In genomic region chr3:30893678-30894325, GRCh38 we compare ENCODE assay signal across 11 cellular contexts. TPM values are rescaled to one million over a fixed set of nuclear protein-coding genes. Genes with fewer than 3 reads are reported as not detected.
DNase-seq lines count a peak whose midpoint lies in the region; ATAC-seq, FAIRE-seq and TF ChIP-seq lines count a peak whose summit lies in the region.
"Had no signal": no experiment of that assay in that cellular context is flagged by ENCODE, and none has a peak within 500 bp of the region (broad histone marks: within the 10 kb centered on the region; RNA-seq: fewer than 3 reads in every experiment).

No MANE protein-coding gene starts in this region.

- H3K27ac Mint-ChIP-seq in stimulated activated naive CD8-positive, alpha-beta T cell treated with anti-CD3 and anti-CD28 coated beads, Interleukin-15, Interleukin-2, amounts not matched to agents 100 ng/mL and 50 ng/mL, for 24 hours = no peak overlapping the region

- H3K36me3 ChIP-seq in muscle layer of colon (ENCODE audit: insufficient read depth, low read length) (no peaks in the 10 kb centered on the region), aorta (ENCODE audit: control insufficient read depth in 1 of 2, insufficient read depth in 2 of 2, low read length in 1 of 2) (no peaks in the 10 kb centered on the region)

- no peak for ATAC-seq in stimulated activated naive CD8-positive, alpha-beta T cell treated with anti-CD3 and anti-CD28 coated beads, Interleukin-15, Interleukin-2, amounts not matched to agents 100 U/mL and 50 U/mL, for 24 hours
- ATAC-seq in aorta (ENCODE audit: low FRiP score) = no peak
- no peak for ATAC-seq in GM18909 (IDR thresholded peaks at IDR 0.05; ENCODE audit: poor library complexity, unreplicated experiment)
- ATAC-seq: body of pancreas had no signal

- no peaks in the 10 kb centered on the region for H3K9me3 ChIP-seq in muscle layer of colon (ENCODE audit: low read length)
- no peaks in the 10 kb centered on the region for H3K9me3 ChIP-seq in aorta (ENCODE audit: control insufficient read depth, low read length)
- H3K9me3 ChIP-seq: body of pancreas had no signal

- TF ChIP-seq CTCF in astrocyte of the cerebellum (IDR thresholded peaks at IDR 0.05; ENCODE audit: low read depth, low read length, missing control alignments) (no peak), D721Med (IDR thresholded peaks at IDR 0.05; ENCODE audit: insufficient read depth, missing control alignments) (no peak)

- H3K4me1 Mint-ChIP-seq in stimulated activated naive CD8-positive, alpha-beta T cell treated with anti-CD3 and anti-CD28 coated beads, Interleukin-15, Interleukin-2, amounts not matched to agents 100 ng/mL and 50 ng/mL, for 24 hours (ENCODE audit: low read depth) = peaks cover 16% of the 10 kb centered on the region

- H3K27me3 ChIP-seq in muscle layer of colon (ENCODE audit: control insufficient read depth in 1 of 2, insufficient read depth in 2 of 2, low read length in 2 of 2) (no peaks in the 10 kb centered on the region), aorta (ENCODE audit: control insufficient read depth in 1 of 2, insufficient read depth in 2 of 2, low read length in 1 of 2) (no peaks in the 10 kb centered on the region)

- intact Hi-C loops in aorta (cut with DNase I) = no loop called here

- in situ Hi-C loops in astrocyte of the cerebellum (cut with HindIII; ENCODE audit: low sequenced_read_pairs) = no loop called here

- H3K36me3 Mint-ChIP-seq in stimulated activated naive CD8-positive, alpha-beta T cell treated with anti-CD3 and anti-CD28 coated beads, Interleukin-15, Interleukin-2, amounts not matched to agents 100 ng/mL and 50 ng/mL, for 24 hours (ENCODE audit: low read depth) = no peaks in the 10 kb centered on the region

- peak overlapping the region; percentile 71 for H3K4me3 Mint-ChIP-seq in stimulated activated naive CD8-positive, alpha-beta T cell treated with anti-CD3 and anti-CD28 coated beads, Interleukin-15, Interleukin-2, amounts not matched to agents 100 ng/mL and 50 ng/mL, for 24 hours

- DNase-seq in stimulated activated naive CD8-positive, alpha-beta T cell treated with anti-CD3 and anti-CD28 coated beads, Interleukin-15, Interleukin-2, amounts not matched to agents 100 U/mL and 50 U/mL, for 24 hours = no peak
- DNase-seq in astrocyte of the cerebellum (ENCODE audit: low read depth) (no peak), aorta (no peak), D721Med (ENCODE audit: insufficient read length, low spot score) (no peak)
- DNase-seq in stimulated activated CD4-positive, alpha-beta T cell treated with anti-CD3 and anti-CD28 coated beads, Interleukin-4, amount 100 ng/mL, for 1 hour = no peak

- FAIRE-seq in D721Med (lab: Jason Lieb, UNC) = no peak
- FAIRE-seq: G401.6 had no signal

- H3K27ac ChIP-seq in muscle layer of colon (ENCODE audit: low read depth, low read length) (no peak overlapping the region), aorta (ENCODE audit: low read depth in 1 of 2, low read length in 2 of 2) (no peak overlapping the region)
- H3K27ac ChIP-seq: body of pancreas had no signal

- H3K4me1 ChIP-seq in muscle layer of colon (ENCODE audit: insufficient read depth, low read length) (no peaks in the 10 kb centered on the region), aorta (ENCODE audit: control insufficient read depth in 1 of 2, insufficient read depth in 2 of 2, low read length in 2 of 2) (no peaks in the 10 kb centered on the region)

- no peaks in the 10 kb centered on the region for H3K9me3 Mint-ChIP-seq in stimulated activated naive CD8-positive, alpha-beta T cell treated with anti-CD3 and anti-CD28 coated beads, Interleukin-15, Interleukin-2, amounts not matched to agents 100 ng/mL and 50 ng/mL, for 24 hours

- peaks cover 42% of the 10 kb centered on the region for H3K27me3 Mint-ChIP-seq in stimulated activated naive CD8-positive, alpha-beta T cell treated with anti-CD3 and anti-CD28 coated beads, Interleukin-15, Interleukin-2, amounts not matched to agents 100 ng/mL and 50 ng/mL, for 24 hours

- WGBS in aorta, 2 donors = 41 to 49% methylated on average over 8 of the region's 8 CpGs

- H3K9ac ChIP-seq in muscle layer of colon (ENCODE audit: low read length) = no peak overlapping the region

- H3K4me3 ChIP-seq in astrocyte of the cerebellum (ENCODE audit: low read depth, low read length) = peak overlapping the region; percentile 55
- H3K4me3 ChIP-seq in muscle layer of colon (ENCODE audit: low read depth in 1 of 2, low read length in 2 of 2) = peak overlapping the region; percentile 40 to 61
- peak overlapping the region; percentile 57 to 99 for H3K4me3 ChIP-seq in aorta (ENCODE audit: low read length in 2 of 2)

RNA-seq across cellular contexts. Expression of gene GADL1, which starts 0.7 kb away (rescaled TPM):
- total RNA-seq in aorta = 1 to 10 TPM; 2.0 to 2.3 TPM
- 1 to 10 TPM in 1 of 2 donors, under 1 TPM in 1; 0.10 to 1.4 TPM for polyA plus RNA-seq in aorta
- total RNA-seq: body of pancreas, mesenteric fat pad had no signal
